In genomic region chr13:52348983-52349780, GRCh38 we compare ENCODE assay signal across 1 cellular context.
TF ChIP-seq lines count a peak whose summit lies in the region.

No MANE protein-coding gene starts in this region.

TF ChIP-seq in HEK293, 187 proteins besides CTCF, POLR2A, EP300 and RAD21 (continued from another document):
- TF ChIP-seq ZNF221 (tag by site-specific recombination; IDR thresholded peaks at IDR 0.05; ENCODE audit: borderline replicate concordance) (no peak), ZNF785 (tag by site-specific recombination; IDR thresholded peaks at IDR 0.05) (no peak), ZNF398 (tag by site-specific recombination; IDR thresholded peaks at IDR 0.05) (no peak), EGR2 (tag by site-specific recombination; IDR thresholded peaks at IDR 0.05; ENCODE audit: low read depth) (peak; percentile 62), ZBTB44 (tag by site-specific recombination; IDR thresholded peaks at IDR 0.05) (no peak), ZFHX2 (tag by site-specific recombination; conservative IDR thresholded peaks at IDR 0.05) (peak; percentile 82), ZNF280C (tag by site-specific recombination; IDR thresholded peaks at IDR 0.05) (no peak), ZNF639 (tag by site-specific recombination; IDR thresholded peaks at IDR 0.05) (peak; percentile 58; the same call in 1 of the 2 replicates), SCRT2 (tag by site-specific recombination; IDR thresholded peaks at IDR 0.05) (peak; percentile 99), YY1 (tag by site-specific recombination; IDR thresholded peaks at IDR 0.05) (no peak), ZNF174 (tag by site-specific recombination; IDR thresholded peaks at IDR 0.05) (no peak), PBX3 (CRISPR knock-in tag; IDR thresholded peaks at IDR 0.05) (no peak), MYNN (tag by site-specific recombination; IDR thresholded peaks at IDR 0.05; ENCODE audit: borderline replicate concordance) (no peak), ZNF132 (tag by site-specific recombination; IDR thresholded peaks at IDR 0.05; ENCODE audit: borderline replicate concordance) (no peak), ZNF623 (tag by site-specific recombination; IDR thresholded peaks at IDR 0.05) (no peak), KLF1 (tag by site-specific recombination; IDR thresholded peaks at IDR 0.05) (no peak), HOXD13 (CRISPR knock-in tag; IDR thresholded peaks at IDR 0.05; ENCODE audit: borderline replicate concordance) (no peak), ZNF223 (tag by site-specific recombination; IDR thresholded peaks at IDR 0.05) (no peak), ZNF548 (tag by site-specific recombination; IDR thresholded peaks at IDR 0.05) (no peak), ZNF629 (tag by site-specific recombination; IDR thresholded peaks at IDR 0.05) (peak; percentile 74), ZNF837 (tag by site-specific recombination; IDR thresholded peaks at IDR 0.05) (no peak), ZNF169 (tag by site-specific recombination; IDR thresholded peaks at IDR 0.05) (no peak), KLF9 (tag by site-specific recombination; IDR thresholded peaks at IDR 0.05; ENCODE audit: low read depth) (no peak), ZNF488 (tag by site-specific recombination; IDR thresholded peaks at IDR 0.05) (no peak)
